Comparison of ENCODE assay signal across 1 cellular context in the genomic region with DNA sequence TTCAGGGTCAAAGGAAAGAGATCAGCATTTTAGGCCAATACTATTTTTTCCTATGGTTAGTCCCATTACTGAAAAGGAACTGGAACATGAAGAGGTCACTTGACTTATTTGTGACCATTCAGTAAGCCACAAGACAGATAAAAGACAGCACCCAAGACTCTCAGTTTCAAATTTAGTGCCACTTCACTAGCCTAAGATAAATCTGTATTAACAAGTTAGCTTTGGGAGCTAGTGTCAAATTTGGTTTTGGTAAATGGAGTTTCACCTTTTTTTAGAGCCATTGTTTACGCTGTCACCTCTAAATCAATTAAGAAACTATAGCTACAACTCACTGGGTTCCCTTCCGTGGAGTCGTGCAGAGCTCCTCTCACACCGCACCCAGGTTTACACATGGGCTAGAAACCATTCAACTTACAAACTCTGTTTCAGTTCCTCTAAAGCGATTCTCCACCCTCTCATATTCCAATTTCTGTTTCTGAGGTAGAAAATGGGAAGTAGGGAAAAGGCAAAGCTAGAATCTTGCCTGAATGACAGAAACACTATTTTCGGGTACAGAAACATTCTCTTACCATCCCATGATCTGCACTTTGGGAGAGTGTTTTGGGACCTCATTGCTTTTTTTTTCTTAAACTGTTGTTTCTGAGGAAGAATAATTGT.
TF ChIP-seq lines count a peak whose summit lies in the region.

No MANE protein-coding gene starts in this region.

TF ChIP-seq in GM12878, 131 proteins besides CTCF, POLR2A, EP300 and RAD21 (continued from another document and continues in another):
- TF ChIP-seq, protein P1, sequence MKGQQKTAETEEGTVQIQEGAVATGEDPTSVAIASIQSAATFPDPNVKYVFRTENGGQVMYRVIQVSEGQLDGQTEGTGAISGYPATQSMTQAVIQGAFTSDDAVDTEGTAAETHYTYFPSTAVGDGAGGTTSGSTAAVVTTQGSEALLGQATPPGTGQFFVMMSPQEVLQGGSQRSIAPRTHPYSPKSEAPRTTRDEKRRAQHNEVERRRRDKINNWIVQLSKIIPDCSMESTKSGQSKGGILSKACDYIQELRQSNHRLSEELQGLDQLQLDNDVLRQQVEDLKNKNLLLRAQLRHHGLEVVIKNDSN (IDR thresholded peaks at IDR 0.05; ENCODE audit: borderline replicate concordance, extremely low read length, insufficient read depth, low read depth, low read length) = no peak
- TF ChIP-seq CEBPB (IDR thresholded peaks at IDR 0.05; ENCODE audit: borderline replicate concordance in 1 of 2, low read depth in 2 of 2, low read length in 2 of 2) (0 out of 4 replicates have a peak, but pooled peaks of 1 of the 2 experiments have one; percentile 58), RFX5 (IDR thresholded peaks at IDR 0.05; ENCODE audit: low read depth, low read length) (no peak), PAX8 (IDR thresholded peaks at IDR 0.05) (no peak), SIN3A (IDR thresholded peaks at IDR 0.05; ENCODE audit: low read depth, low read length) (no peak), TARDBP (IDR thresholded peaks at IDR 0.05; ENCODE audit: borderline replicate concordance) (no peak), ZNF217 (IDR thresholded peaks at IDR 0.05) (no peak), POLR2AphosphoS5 (IDR thresholded peaks at IDR 0.05; ENCODE audit: low read length) (no peak), MYB (IDR thresholded peaks at IDR 0.05; ENCODE audit: borderline replicate concordance, low read depth, low read length) (0 out of 2 replicates have a peak, but pooled peaks have one; percentile 12), CHD2 (IDR thresholded peaks at IDR 0.05; ENCODE audit: borderline replicate concordance, low read depth, low read length) (peak; percentile 68), SP1 (IDR thresholded peaks at IDR 0.05; ENCODE audit: low read depth, low read length) (no peak), RELA (IDR thresholded peaks at IDR 0.05; ENCODE audit: borderline replicate concordance, partially characterized antibody) (no peak), MYC (IDR thresholded peaks at IDR 0.05; ENCODE audit: insufficient read depth, insufficient read length, insufficient replicate concordance, low read length, severe bottlenecking) (no peak), ETV6 (conservative IDR thresholded peaks at IDR 0.05 in 1 of 2, IDR thresholded peaks at IDR 0.05 in 1 of 2; ENCODE audit: borderline replicate concordance in 1 of 2, low read depth in 1 of 2) (peak in 1 of 2 experiments; percentile 64; a peak in 1 of 4 replicates), SREBF1 (IDR thresholded peaks at IDR 0.05; ENCODE audit: low read length) (no peak), KDM1A (IDR thresholded peaks at IDR 0.05; ENCODE audit: borderline replicate concordance) (no peak), NR2C1 (IDR thresholded peaks at IDR 0.05) (no peak; the same call in 1 of the 2 replicates), SMC3 (IDR thresholded peaks at IDR 0.05; ENCODE audit: borderline replicate concordance, low read length) (no peak), MEF2A (IDR thresholded peaks at IDR 0.05; ENCODE audit: insufficient read depth, low read depth, low read length) (peak; percentile 66)
- TF ChIP-seq, protein P2, sequence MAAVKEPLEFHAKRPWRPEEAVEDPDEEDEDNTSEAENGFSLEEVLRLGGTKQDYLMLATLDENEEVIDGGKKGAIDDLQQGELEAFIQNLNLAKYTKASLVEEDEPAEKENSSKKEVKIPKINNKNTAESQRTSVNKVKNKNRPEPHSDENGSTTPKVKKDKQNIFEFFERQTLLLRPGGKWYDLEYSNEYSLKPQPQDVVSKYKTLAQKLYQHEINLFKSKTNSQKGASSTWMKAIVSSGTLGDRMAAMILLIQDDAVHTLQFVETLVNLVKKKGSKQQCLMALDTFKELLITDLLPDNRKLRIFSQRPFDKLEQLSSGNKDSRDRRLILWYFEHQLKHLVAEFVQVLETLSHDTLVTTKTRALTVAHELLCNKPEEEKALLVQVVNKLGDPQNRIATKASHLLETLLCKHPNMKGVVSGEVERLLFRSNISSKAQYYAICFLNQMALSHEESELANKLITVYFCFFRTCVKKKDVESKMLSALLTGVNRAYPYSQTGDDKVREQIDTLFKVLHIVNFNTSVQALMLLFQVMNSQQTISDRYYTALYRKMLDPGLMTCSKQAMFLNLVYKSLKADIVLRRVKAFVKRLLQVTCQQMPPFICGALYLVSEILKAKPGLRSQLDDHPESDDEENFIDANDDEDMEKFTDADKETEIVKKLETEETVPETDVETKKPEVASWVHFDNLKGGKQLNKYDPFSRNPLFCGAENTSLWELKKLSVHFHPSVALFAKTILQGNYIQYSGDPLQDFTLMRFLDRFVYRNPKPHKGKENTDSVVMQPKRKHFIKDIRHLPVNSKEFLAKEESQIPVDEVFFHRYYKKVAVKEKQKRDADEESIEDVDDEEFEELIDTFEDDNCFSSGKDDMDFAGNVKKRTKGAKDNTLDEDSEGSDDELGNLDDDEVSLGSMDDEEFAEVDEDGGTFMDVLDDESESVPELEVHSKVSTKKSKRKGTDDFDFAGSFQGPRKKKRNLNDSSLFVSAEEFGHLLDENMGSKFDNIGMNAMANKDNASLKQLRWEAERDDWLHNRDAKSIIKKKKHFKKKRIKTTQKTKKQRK (IDR thresholded peaks at IDR 0.05; ENCODE audit: low read depth, low read length) = no peak
- TF ChIP-seq, protein P3, sequence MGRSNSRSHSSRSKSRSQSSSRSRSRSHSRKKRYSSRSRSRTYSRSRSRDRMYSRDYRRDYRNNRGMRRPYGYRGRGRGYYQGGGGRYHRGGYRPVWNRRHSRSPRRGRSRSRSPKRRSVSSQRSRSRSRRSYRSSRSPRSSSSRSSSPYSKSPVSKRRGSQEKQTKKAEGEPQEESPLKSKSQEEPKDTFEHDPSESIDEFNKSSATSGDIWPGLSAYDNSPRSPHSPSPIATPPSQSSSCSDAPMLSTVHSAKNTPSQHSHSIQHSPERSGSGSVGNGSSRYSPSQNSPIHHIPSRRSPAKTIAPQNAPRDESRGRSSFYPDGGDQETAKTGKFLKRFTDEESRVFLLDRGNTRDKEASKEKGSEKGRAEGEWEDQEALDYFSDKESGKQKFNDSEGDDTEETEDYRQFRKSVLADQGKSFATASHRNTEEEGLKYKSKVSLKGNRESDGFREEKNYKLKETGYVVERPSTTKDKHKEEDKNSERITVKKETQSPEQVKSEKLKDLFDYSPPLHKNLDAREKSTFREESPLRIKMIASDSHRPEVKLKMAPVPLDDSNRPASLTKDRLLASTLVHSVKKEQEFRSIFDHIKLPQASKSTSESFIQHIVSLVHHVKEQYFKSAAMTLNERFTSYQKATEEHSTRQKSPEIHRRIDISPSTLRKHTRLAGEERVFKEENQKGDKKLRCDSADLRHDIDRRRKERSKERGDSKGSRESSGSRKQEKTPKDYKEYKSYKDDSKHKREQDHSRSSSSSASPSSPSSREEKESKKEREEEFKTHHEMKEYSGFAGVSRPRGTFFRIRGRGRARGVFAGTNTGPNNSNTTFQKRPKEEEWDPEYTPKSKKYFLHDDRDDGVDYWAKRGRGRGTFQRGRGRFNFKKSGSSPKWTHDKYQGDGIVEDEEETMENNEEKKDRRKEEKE (IDR thresholded peaks at IDR 0.05) = no peak
- TF ChIP-seq, protein P4, sequence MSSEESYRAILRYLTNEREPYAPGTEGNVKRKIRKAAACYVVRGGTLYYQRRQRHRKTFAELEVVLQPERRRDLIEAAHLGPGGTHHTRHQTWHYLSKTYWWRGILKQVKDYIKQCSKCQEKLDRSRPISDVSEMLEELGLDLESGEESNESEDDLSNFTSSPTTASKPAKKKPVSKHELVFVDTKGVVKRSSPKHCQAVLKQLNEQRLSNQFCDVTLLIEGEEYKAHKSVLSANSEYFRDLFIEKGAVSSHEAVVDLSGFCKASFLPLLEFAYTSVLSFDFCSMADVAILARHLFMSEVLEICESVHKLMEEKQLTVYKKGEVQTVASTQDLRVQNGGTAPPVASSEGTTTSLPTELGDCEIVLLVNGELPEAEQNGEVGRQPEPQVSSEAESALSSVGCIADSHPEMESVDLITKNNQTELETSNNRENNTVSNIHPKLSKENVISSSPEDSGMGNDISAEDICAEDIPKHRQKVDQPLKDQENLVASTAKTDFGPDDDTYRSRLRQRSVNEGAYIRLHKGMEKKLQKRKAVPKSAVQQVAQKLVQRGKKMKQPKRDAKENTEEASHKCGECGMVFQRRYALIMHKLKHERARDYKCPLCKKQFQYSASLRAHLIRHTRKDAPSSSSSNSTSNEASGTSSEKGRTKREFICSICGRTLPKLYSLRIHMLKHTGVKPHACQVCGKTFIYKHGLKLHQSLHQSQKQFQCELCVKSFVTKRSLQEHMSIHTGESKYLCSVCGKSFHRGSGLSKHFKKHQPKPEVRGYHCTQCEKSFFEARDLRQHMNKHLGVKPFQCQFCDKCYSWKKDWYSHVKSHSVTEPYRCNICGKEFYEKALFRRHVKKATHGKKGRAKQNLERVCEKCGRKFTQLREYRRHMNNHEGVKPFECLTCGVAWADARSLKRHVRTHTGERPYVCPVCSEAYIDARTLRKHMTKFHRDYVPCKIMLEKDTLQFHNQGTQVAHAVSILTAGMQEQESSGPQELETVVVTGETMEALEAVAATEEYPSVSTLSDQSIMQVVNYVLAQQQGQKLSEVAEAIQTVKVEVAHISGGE (CRISPR knock-in tag; IDR thresholded peaks at IDR 0.05) = no peak
- TF ChIP-seq, protein P5, sequence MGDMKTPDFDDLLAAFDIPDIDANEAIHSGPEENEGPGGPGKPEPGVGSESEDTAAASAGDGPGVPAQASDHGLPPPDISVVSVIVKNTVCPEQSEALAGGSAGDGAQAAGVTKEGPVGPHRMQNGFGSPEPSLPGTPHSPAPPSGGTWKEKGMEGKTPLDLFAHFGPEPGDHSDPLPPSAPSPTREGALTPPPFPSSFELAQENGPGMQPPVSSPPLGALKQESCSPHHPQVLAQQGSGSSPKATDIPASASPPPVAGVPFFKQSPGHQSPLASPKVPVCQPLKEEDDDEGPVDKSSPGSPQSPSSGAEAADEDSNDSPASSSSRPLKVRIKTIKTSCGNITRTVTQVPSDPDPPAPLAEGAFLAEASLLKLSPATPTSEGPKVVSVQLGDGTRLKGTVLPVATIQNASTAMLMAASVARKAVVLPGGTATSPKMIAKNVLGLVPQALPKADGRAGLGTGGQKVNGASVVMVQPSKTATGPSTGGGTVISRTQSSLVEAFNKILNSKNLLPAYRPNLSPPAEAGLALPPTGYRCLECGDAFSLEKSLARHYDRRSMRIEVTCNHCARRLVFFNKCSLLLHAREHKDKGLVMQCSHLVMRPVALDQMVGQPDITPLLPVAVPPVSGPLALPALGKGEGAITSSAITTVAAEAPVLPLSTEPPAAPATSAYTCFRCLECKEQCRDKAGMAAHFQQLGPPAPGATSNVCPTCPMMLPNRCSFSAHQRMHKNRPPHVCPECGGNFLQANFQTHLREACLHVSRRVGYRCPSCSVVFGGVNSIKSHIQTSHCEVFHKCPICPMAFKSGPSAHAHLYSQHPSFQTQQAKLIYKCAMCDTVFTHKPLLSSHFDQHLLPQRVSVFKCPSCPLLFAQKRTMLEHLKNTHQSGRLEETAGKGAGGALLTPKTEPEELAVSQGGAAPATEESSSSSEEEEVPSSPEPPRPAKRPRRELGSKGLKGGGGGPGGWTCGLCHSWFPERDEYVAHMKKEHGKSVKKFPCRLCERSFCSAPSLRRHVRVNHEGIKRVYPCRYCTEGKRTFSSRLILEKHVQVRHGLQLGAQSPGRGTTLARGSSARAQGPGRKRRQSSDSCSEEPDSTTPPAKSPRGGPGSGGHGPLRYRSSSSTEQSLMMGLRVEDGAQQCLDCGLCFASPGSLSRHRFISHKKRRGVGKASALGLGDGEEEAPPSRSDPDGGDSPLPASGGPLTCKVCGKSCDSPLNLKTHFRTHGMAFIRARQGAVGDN (IDR thresholded peaks at IDR 0.05) = no peak
- TF ChIP-seq, protein P6, sequence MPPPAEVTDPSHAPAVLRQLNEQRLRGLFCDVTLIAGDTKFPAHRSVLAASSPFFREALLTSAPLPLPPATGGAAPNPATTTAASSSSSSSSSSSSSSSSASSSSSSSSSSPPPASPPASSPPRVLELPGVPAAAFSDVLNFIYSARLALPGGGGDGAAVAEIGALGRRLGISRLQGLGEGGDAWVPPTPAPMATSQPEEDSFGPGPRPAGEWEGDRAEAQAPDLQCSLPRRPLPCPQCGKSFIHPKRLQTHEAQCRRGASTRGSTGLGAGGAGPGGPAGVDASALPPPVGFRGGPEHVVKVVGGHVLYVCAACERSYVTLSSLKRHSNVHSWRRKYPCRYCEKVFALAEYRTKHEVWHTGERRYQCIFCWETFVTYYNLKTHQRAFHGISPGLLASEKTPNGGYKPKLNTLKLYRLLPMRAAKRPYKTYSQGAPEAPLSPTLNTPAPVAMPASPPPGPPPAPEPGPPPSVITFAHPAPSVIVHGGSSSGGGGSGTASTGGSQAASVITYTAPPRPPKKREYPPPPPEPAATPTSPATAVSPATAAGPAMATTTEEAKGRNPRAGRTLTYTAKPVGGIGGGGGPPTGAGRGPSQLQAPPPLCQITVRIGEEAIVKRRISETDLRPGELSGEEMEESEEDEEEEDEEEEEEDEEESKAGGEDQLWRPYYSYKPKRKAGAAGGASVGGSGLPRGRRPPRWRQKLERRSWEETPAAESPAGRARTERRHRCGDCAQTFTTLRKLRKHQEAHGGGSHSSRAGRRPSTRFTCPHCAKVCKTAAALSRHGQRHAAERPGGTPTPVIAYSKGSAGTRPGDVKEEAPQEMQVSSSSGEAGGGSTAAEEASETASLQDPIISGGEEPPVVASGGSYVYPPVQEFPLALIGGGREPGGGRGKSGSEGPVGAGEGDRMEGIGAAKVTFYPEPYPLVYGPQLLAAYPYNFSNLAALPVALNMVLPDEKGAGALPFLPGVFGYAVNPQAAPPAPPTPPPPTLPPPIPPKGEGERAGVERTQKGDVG (CRISPR knock-in tag; IDR thresholded peaks at IDR 0.05) = no peak
- TF ChIP-seq, protein P7, sequence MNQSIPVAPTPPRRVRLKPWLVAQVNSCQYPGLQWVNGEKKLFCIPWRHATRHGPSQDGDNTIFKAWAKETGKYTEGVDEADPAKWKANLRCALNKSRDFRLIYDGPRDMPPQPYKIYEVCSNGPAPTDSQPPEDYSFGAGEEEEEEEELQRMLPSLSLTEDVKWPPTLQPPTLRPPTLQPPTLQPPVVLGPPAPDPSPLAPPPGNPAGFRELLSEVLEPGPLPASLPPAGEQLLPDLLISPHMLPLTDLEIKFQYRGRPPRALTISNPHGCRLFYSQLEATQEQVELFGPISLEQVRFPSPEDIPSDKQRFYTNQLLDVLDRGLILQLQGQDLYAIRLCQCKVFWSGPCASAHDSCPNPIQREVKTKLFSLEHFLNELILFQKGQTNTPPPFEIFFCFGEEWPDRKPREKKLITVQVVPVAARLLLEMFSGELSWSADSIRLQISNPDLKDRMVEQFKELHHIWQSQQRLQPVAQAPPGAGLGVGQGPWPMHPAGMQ (IDR thresholded peaks at IDR 0.05; ENCODE audit: borderline replicate concordance) = no peak
- TF ChIP-seq, protein P8, sequence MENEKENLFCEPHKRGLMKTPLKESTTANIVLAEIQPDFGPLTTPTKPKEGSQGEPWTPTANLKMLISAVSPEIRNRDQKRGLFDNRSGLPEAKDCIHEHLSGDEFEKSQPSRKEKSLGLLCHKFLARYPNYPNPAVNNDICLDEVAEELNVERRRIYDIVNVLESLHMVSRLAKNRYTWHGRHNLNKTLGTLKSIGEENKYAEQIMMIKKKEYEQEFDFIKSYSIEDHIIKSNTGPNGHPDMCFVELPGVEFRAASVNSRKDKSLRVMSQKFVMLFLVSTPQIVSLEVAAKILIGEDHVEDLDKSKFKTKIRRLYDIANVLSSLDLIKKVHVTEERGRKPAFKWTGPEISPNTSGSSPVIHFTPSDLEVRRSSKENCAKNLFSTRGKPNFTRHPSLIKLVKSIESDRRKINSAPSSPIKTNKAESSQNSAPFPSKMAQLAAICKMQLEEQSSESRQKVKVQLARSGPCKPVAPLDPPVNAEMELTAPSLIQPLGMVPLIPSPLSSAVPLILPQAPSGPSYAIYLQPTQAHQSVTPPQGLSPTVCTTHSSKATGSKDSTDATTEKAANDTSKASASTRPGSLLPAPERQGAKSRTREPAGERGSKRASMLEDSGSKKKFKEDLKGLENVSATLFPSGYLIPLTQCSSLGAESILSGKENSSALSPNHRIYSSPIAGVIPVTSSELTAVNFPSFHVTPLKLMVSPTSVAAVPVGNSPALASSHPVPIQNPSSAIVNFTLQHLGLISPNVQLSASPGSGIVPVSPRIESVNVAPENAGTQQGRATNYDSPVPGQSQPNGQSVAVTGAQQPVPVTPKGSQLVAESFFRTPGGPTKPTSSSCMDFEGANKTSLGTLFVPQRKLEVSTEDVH (IDR thresholded peaks at IDR 0.05; ENCODE audit: low read depth, partially characterized antibody) = no peak
